ENCODE assay signal across 8 cellular contexts in genomic region chr14:77641207-77641533, GRCh38. TPM values are rescaled to one million over a fixed set of nuclear protein-coding genes. Genes with fewer than 3 reads are reported as not detected.
DNase-seq lines count a peak whose midpoint lies in the region; ATAC-seq and TF ChIP-seq lines count a peak whose summit lies in the region.

No MANE protein-coding gene starts in this region.

- CTCF ChIA-PET in CD4-positive, alpha-beta T cell (lab: Charles Lee): no interaction called here

- TF ChIP-seq POLR2A in lower leg skin (IDR thresholded peaks at IDR 0.05): no peak

- intact Hi-C loops in CD4-positive, alpha-beta T cell (cut with DNase I, micrococcal nuclease): loop anchor here in 1 of 2 experiments (2.0 kb wide), 1 partner anchor 22 kb away; no protein-coding TSS in a partner anchor
- intact Hi-C loops in lower leg skin (cut with DNase I; ENCODE audit: low total_unique reads): no loop called here

- H3K4me1 Mint-ChIP-seq in CD4-positive, alpha-beta T cell (ENCODE audit: low read depth): peaks cover 15% of the 10 kb centered on the region

- no peaks in the 10 kb centered on the region for H3K27me3 Mint-ChIP-seq in CD4-positive, alpha-beta T cell

- H3K27ac ChIP-seq in CD4-positive, alpha-beta T cell (ENCODE audit: low read depth, low read length): no peak overlapping the region

- no peaks in the 10 kb centered on the region for H3K27me3 ChIP-seq in CD4-positive, alpha-beta T cell (ENCODE audit: control insufficient read depth, insufficient read depth, low read length)
- no peaks in the 10 kb centered on the region for H3K27me3 ChIP-seq in adipocyte (replicated peaks; ENCODE audit: control insufficient read depth, insufficient read depth, low read length)
- no peaks in the 10 kb centered on the region for H3K27me3 ChIP-seq in mucosa of stomach (ENCODE audit: control insufficient read depth, insufficient read depth, low read length)

- ATAC-seq in CD4-positive, alpha-beta T cell (ENCODE audit: poor library complexity): no peak
- ATAC-seq in GM21825 (IDR thresholded peaks at IDR 0.05; ENCODE audit: unreplicated experiment): peak; percentile 26
- no peak for ATAC-seq in HG03378 (IDR thresholded peaks at IDR 0.05; ENCODE audit: unreplicated experiment)

- H3K4me3 Mint-ChIP-seq in CD4-positive, alpha-beta T cell: peak overlapping the region; percentile 93

- TF ChIP-seq CTCF in CD4-positive, alpha-beta T cell (IDR thresholded peaks at IDR 0.05): no peak
- TF ChIP-seq CTCF in lower leg skin (IDR thresholded peaks at IDR 0.05): no peak

- peak overlapping the region; percentile 92 for H3K27ac Mint-ChIP-seq in CD4-positive, alpha-beta T cell

- POLR2A ChIA-PET in CD4-positive, alpha-beta T cell (lab: Charles Lee): no interaction called here

- H3K9me3 Mint-ChIP-seq in CD4-positive, alpha-beta T cell: no peaks in the 10 kb centered on the region

- H3K36me3 ChIP-seq in adipocyte (ENCODE audit: control insufficient read depth, insufficient read depth, low read length, severe bottlenecking) (no peaks in the 10 kb centered on the region), mucosa of stomach (ENCODE audit: control insufficient read depth, insufficient read depth, low read length) (no peaks in the 10 kb centered on the region)

- H3K36me3 Mint-ChIP-seq in CD4-positive, alpha-beta T cell (ENCODE audit: low read depth): no peaks in the 10 kb centered on the region

- DNase-seq in CD4-positive, alpha-beta T cell: no peak
- DNase-seq in adipocyte (ENCODE audit: low read depth) (no peak), LoVo (ENCODE audit: low spot score) (no peak), lower leg skin (ENCODE audit: low spot score in 2 of 2) (no peak), hepatic stellate cell (ENCODE audit: low spot score) (no peak)

- 64 to 71% methylated on average over 7 of the region's 7 CpGs for WGBS in lower leg skin, 2 donors

- H3K9ac ChIP-seq in adipocyte (ENCODE audit: low read length): peak overlapping the region; percentile 70
- peak overlapping the region; percentile 63 for H3K9ac ChIP-seq in mucosa of stomach (ENCODE audit: low read length)

- H3K4me1 ChIP-seq in adipocyte (ENCODE audit: control insufficient read depth, insufficient read depth, low read length) (peaks cover 19% of the 10 kb centered on the region), mucosa of stomach (ENCODE audit: control insufficient read depth, insufficient read depth, low read length) (peaks cover 32% of the 10 kb centered on the region)

- no peaks in the 10 kb centered on the region for H3K9me3 ChIP-seq in CD4-positive, alpha-beta T cell (ENCODE audit: control insufficient read depth, low read length)
- H3K9me3 ChIP-seq in adipocyte (ENCODE audit: control insufficient read depth, low read length) (peaks cover 2% of the 10 kb centered on the region), mucosa of stomach (ENCODE audit: control insufficient read depth, low read length) (no peaks in the 10 kb centered on the region)

- H3K4me3 ChIP-seq in adipocyte (ENCODE audit: low read length): peak overlapping the region; percentile 76
- no peak overlapping the region for H3K4me3 ChIP-seq in mucosa of stomach (ENCODE audit: low read length)
- H3K4me3 ChIP-seq in lower leg skin (ENCODE audit: low read depth, poor library complexity, severe bottlenecking): no peak overlapping the region

RNA-seq across cellular contexts. Expression of gene SPTLC2, which starts 24.7 kb away (rescaled TPM):
- total RNA-seq in CD4-positive, alpha-beta T cell: 10 to 100 TPM; 13.0 to 14.5 TPM
- total RNA-seq in lower leg skin: 10 to 100 TPM; 18.4 to 31.8 (median 22.1) TPM
